ENCODE assay signal across 12 cellular contexts in genomic region chr13:20401958-20402856, GRCh38.
DNase-seq lines count a peak whose midpoint lies in the region; ATAC-seq and TF ChIP-seq lines count a peak whose summit lies in the region.
"Had no signal": no experiment of that assay in that cellular context is flagged by ENCODE, and none has a peak within 500 bp of the region (broad histone marks: within the 10 kb centered on the region; RNA-seq: fewer than 3 reads in every experiment).

No MANE protein-coding gene starts in this region.

- ATAC-seq in DND-41 (ENCODE audit: insufficient read depth, low read depth) (peak; percentile 31; the same call in 1 of the 3 replicates), GM19023 (IDR thresholded peaks at IDR 0.05; ENCODE audit: unreplicated experiment) (no peak), HG02973 (IDR thresholded peaks at IDR 0.05; ENCODE audit: unreplicated experiment) (no peak), HG03432 (IDR thresholded peaks at IDR 0.05; ENCODE audit: unreplicated experiment) (no peak)

- H3K27me3 ChIP-seq in DND-41 (ENCODE audit: insufficient read depth, low read length, poor library complexity) = no peaks in the 10 kb centered on the region

- H3K36me3 ChIP-seq in DND-41 (ENCODE audit: insufficient read depth, low read length) (no peaks in the 10 kb centered on the region), mesodermal cell (ENCODE audit: control insufficient read depth, insufficient read depth, low read length) (no peaks in the 10 kb centered on the region)

- H4K20me1 ChIP-seq in DND-41 (ENCODE audit: insufficient read depth, low read length) = no peaks in the 10 kb centered on the region

- H3K4me3 ChIP-seq in DND-41 (ENCODE audit: low read depth in 1 of 2, low read length in 2 of 2) (no peak overlapping the region), coronary artery (no peak overlapping the region), mesodermal cell (ENCODE audit: extremely low read depth, insufficient read depth, low read length, poor library complexity, severe bottlenecking) (no peak overlapping the region)

- H3K9me3 ChIP-seq in DND-41 (ENCODE audit: insufficient read depth, low read length, severe bottlenecking) (no peaks in the 10 kb centered on the region), mesodermal cell (ENCODE audit: control insufficient read depth, low read length) (no peaks in the 10 kb centered on the region)

- no peak overlapping the region for H3K4me2 ChIP-seq in DND-41 (ENCODE audit: insufficient read depth, low read length)

- DNase-seq in DND-41 (no peak), M059J (ENCODE audit: low read depth) (peak; percentile 78), coronary artery (ENCODE audit: low spot score) (peak; percentile 56), iPS-NIHi7 (ENCODE audit: extremely low spot score) (no peak)
- DNase-seq: C1 segment of cervical spinal cord; KBM-7; NCI-H2171 treated with DMSO at 0.1 percent for 48 hours; stimulated activated CD8-positive, alpha-beta memory T cell treated with anti-CD3 and anti-CD28 coated beads, Interleukin-4, amount 100 ng/mL, for 48 hours had no signal

- H3K27ac ChIP-seq in DND-41 (ENCODE audit: low read length) (no peak overlapping the region), coronary artery (no peak overlapping the region), mesodermal cell (ENCODE audit: low read depth, low read length, severe bottlenecking) (peak overlapping the region; percentile 49)

- TF ChIP-seq CTCF in DND-41 (IDR thresholded peaks at IDR 0.05; ENCODE audit: borderline replicate concordance, extremely low read depth, low read length, poor library complexity, severe bottlenecking) = no peak
- no peak for TF ChIP-seq CTCF in coronary artery (IDR thresholded peaks at IDR 0.05)

- WGBS in mesodermal cell (ENCODE audit: insufficient coverage in 2 of 2), 2 experiments = 78 to 83% methylated on average over 15 to 20 of the region's 20 CpGs

- H3K79me2 ChIP-seq in DND-41 (ENCODE audit: insufficient read depth, low read length) = no peaks in the 10 kb centered on the region

- H2AFZ ChIP-seq in DND-41 (ENCODE audit: low read depth, low read length) = no peak overlapping the region

- no peaks in the 10 kb centered on the region; the same call in 1 of the 2 replicates for H3K4me1 ChIP-seq in DND-41 (ENCODE audit: insufficient read depth, low read length)
- peaks cover 41% of the 10 kb centered on the region for H3K4me1 ChIP-seq in mesodermal cell (ENCODE audit: control insufficient read depth, insufficient read depth, low read length, poor library complexity, severe bottlenecking)

- H3K9ac ChIP-seq in DND-41 (ENCODE audit: low read depth, low read length) = no peak overlapping the region

Comparison
In these comparisons a context has a peak if more than half of its experiments do, and no peak if none do; other contexts are left out.
1. DNase-seq: peak in M059J (single experiment) and coronary artery (single experiment); none in DND-41 (single experiment) and iPS-NIHi7 (single experiment).